In the genomic region with DNA sequence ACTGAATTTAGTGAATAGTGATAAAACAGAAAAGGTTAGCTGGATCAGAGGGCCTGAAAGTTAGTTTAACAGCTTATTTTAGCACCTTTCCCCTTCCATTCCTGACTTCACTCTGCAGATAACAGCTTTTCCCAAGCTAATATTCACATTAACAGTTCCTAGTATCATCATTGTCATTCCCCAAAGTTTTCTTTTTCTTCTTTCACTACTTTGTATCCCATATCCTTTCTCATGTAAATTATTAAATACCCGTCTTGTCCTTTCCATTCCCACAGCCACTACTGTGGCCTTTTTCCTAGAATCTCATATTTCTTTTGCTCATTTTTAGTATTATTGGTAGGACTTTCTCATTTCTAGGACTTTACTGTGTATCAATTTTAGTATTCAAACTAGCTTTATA, we compare ENCODE assay signal across 24 cellular contexts.
A peak's percentile ranks its signal among the peaks of the same experiment; 100 is the strongest.
DNase-seq lines count a peak whose midpoint lies in the region; ATAC-seq, FAIRE-seq and TF ChIP-seq lines count a peak whose summit lies in the region.
"Had no signal": no experiment of that assay in that cellular context is flagged by ENCODE, and none has a peak within 500 bp of the region (broad histone marks: within the 10 kb centered on the region; RNA-seq: fewer than 3 reads in every experiment).

No MANE protein-coding gene starts in this region.

- no peak for TF ChIP-seq RAD21 in GM12878 (IDR thresholded peaks at IDR 0.05; ENCODE audit: insufficient read depth, low read depth, low read length)

- TF ChIP-seq CTCF in GM12878 (IDR thresholded peaks at IDR 0.05 in 2 of 3, conservative IDR thresholded peaks at IDR 0.05 in 1 of 3; ENCODE audit: control insufficient read depth in 2 of 3, extremely low read depth in 1 of 3, insufficient read depth in 1 of 3, low read depth in 3 of 3, low read length in 3 of 3) = no peak

- TSS peak; percentile 28 for BruUV-seq in GM12878 (replicated peaks; lab: Mats Ljungman, UMichigan)

- TF ChIP-seq POLR2A in GM12892 (IDR thresholded peaks at IDR 0.05; ENCODE audit: low read depth, low read length) (no peak), GM12878 (IDR thresholded peaks at IDR 0.05; ENCODE audit: low read depth, low read length) (no peak)

- in situ Hi-C loops in GM12878 (cut with MboI) = no loop called here

- no peaks in the 10 kb centered on the region for H3K4me1 ChIP-seq in GM12878 (ENCODE audit: control insufficient read depth, insufficient read depth, low read length)

- no peak overlapping the region for H3K4me3 ChIP-seq in GM12878
- H3K4me3 ChIP-seq: BLaER1, SK-N-MC had no signal

- H4K20me1 ChIP-seq in GM12878 (ENCODE audit: control insufficient read depth, insufficient read depth) = no peaks in the 10 kb centered on the region
- H4K20me1 ChIP-seq: BLaER1 had no signal

- no peaks in the 10 kb centered on the region for H3K79me2 ChIP-seq in GM12878 (ENCODE audit: control insufficient read depth, insufficient read depth, low read length)

- no peak for ATAC-seq in GM12878
- ATAC-seq in memory B cell (ENCODE audit: low read depth) = no peak

- FAIRE-seq in GM12892 (lab: Jason Lieb, UNC) (peak; percentile 44), HTR-8/SVneo (lab: Jason Lieb, UNC) (peak; percentile 46), GM12878 (lab: Jason Lieb, UNC) (no peak)
- FAIRE-seq: A204.1, D721Med, H54, RCC 7860 had no signal

- H3K36me3 ChIP-seq in GM12878 (ENCODE audit: control insufficient read depth in 2 of 2, insufficient read depth in 2 of 2, low read length in 1 of 2) = peaks cover 0 to 4% of the 10 kb centered on the region in 2 experiments; a peak in 3 of 4 replicates

- no peak overlapping the region for H3K4me3 Mint-ChIP-seq in memory B cell
- H3K4me3 Mint-ChIP-seq: CD4-positive, alpha-beta T cell had no signal

- SMC1A ChIA-PET in GM12878 (lab: Charles Lee; ENCODE audit: uncharacterized antibody, unreplicated experiment) = interaction anchor here (0.6 kb wide), 1 partner anchor 79 kb away, joined by 3 read pairs; no protein-coding TSS in a partner anchor

- no peaks in the 10 kb centered on the region for H3K27me3 ChIP-seq in GM12878 (replicated peaks in 1 of 2; ENCODE audit: control insufficient read depth in 2 of 2, insufficient read depth in 2 of 2, low read length in 1 of 2)
- H3K27me3 ChIP-seq: BLaER1 had no signal

- DNase-seq in GM12892 (ENCODE audit: insufficient read length) = no peak
- no peak for DNase-seq in HTR-8/SVneo (ENCODE audit: insufficient read length, low spot score)
- no peak for DNase-seq in GM12878 (ENCODE audit: low read depth, low spot score)
- no peak for DNase-seq in memory B cell (ENCODE audit: low spot score in 2 of 2)
- DNase-seq in HPDE6-E6E7 (ENCODE audit: extremely low spot score) = no peak
- DNase-seq in anterior cingulate cortex (lab: John Stamatoyannopoulos, UW) = no peak
- no peak for DNase-seq in DMS153 (lab: John Stamatoyannopoulos, UW)
- DNase-seq: CD4-positive, alpha-beta T cell; DMS53; Karpas-422; MV-4-11; NCI-H1105; NCI-H146; NCI-H1930; NCI-H2107; NCI-H524; NCI-H774; SIG-M5 had no signal

- H2AFZ ChIP-seq in GM12878 (ENCODE audit: control insufficient read depth, low read depth, low read length) = no peak overlapping the region

- H3K9ac ChIP-seq in GM12878 (ENCODE audit: control insufficient read depth, insufficient read depth, low read length) = no peak overlapping the region
- H3K9ac ChIP-seq: BLaER1 had no signal

- no peak for TF ChIP-seq EP300 in GM12878 (IDR thresholded peaks at IDR 0.05; ENCODE audit: borderline replicate concordance in 1 of 2, control insufficient read depth in 1 of 2, low read depth in 2 of 2, low read length in 2 of 2)

- H3K27ac ChIP-seq in GM12878 (ENCODE audit: control insufficient read depth, insufficient read depth) = no peak overlapping the region
- H3K27ac ChIP-seq: BLaER1, SK-N-MC had no signal

- H3K36me3 Mint-ChIP-seq in memory B cell = peaks cover 16% of the 10 kb centered on the region

- CTCF ChIA-PET in GM12878 (lab: Yijun Ruan, JAX) = interaction anchor here (0.7 to 1.2 kb wide), 5 partner anchors 9 to 223 kb away, joined by 3 to 4 read pairs (median 3); no protein-coding TSS in a partner anchor

- H3K9me3 Mint-ChIP-seq in memory B cell = no peaks in the 10 kb centered on the region
- H3K9me3 Mint-ChIP-seq: CD4-positive, alpha-beta T cell had no signal

- H3K27ac Mint-ChIP-seq in memory B cell = peak overlapping the region; percentile 12
- H3K27ac Mint-ChIP-seq: CD4-positive, alpha-beta T cell had no signal

- H3K4me2 ChIP-seq in GM12878 (ENCODE audit: control insufficient read depth, insufficient read depth) = no peak overlapping the region

- POLR2A ChIA-PET in GM12878 (lab: Charles Lee) = interaction anchor here (0.6 kb wide), 1 partner anchor 358 kb away, joined by 3 read pairs; no protein-coding TSS in a partner anchor

- H3K27me3 Mint-ChIP-seq in memory B cell = no peaks in the 10 kb centered on the region
- H3K27me3 Mint-ChIP-seq: CD4-positive, alpha-beta T cell had no signal

- RAD21 ChIA-PET in GM12878 (lab: Charles Lee; ENCODE audit: unreplicated experiment) = no interaction called here

- H3K4me1 Mint-ChIP-seq in memory B cell = peaks cover 5% of the 10 kb centered on the region

- intact Hi-C loops in GM12878 (cut with micrococcal nuclease; ENCODE audit: unreplicated experiment) = no loop called here

- WGBS in GM12878 (ENCODE audit: insufficient coverage, insufficient replicate concordance, low lambda C conversion rate, missing lambda C conversion rate) = 91% methylated on average over 1 of the region's 1 CpG

- no peaks in the 10 kb centered on the region for H3K9me3 ChIP-seq in GM12878 (replicated peaks; ENCODE audit: control insufficient read depth, insufficient read depth, low read length)
- H3K9me3 ChIP-seq: BLaER1 had no signal

TF ChIP-seq in GM12878, 131 proteins besides CTCF, POLR2A, EP300 and RAD21:
- TF ChIP-seq, protein P1, sequence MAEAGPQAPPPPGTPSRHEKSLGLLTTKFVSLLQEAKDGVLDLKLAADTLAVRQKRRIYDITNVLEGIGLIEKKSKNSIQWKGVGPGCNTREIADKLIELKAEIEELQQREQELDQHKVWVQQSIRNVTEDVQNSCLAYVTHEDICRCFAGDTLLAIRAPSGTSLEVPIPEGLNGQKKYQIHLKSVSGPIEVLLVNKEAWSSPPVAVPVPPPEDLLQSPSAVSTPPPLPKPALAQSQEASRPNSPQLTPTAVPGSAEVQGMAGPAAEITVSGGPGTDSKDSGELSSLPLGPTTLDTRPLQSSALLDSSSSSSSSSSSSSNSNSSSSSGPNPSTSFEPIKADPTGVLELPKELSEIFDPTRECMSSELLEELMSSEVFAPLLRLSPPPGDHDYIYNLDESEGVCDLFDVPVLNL (IDR thresholded peaks at IDR 0.05; ENCODE audit: low read depth, low read length) = no peak
- TF ChIP-seq NBN (IDR thresholded peaks at IDR 0.05) = no peak
- no peak for TF ChIP-seq SIN3A (IDR thresholded peaks at IDR 0.05; ENCODE audit: low read depth, low read length)
- TF ChIP-seq, protein P2, sequence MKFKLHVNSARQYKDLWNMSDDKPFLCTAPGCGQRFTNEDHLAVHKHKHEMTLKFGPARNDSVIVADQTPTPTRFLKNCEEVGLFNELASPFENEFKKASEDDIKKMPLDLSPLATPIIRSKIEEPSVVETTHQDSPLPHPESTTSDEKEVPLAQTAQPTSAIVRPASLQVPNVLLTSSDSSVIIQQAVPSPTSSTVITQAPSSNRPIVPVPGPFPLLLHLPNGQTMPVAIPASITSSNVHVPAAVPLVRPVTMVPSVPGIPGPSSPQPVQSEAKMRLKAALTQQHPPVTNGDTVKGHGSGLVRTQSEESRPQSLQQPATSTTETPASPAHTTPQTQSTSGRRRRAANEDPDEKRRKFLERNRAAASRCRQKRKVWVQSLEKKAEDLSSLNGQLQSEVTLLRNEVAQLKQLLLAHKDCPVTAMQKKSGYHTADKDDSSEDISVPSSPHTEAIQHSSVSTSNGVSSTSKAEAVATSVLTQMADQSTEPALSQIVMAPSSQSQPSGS (IDR thresholded peaks at IDR 0.05; ENCODE audit: low read length) = no peak
- no peak for TF ChIP-seq REST (IDR thresholded peaks at IDR 0.05; ENCODE audit: low read depth, low read length)
